In the genomic region with DNA sequence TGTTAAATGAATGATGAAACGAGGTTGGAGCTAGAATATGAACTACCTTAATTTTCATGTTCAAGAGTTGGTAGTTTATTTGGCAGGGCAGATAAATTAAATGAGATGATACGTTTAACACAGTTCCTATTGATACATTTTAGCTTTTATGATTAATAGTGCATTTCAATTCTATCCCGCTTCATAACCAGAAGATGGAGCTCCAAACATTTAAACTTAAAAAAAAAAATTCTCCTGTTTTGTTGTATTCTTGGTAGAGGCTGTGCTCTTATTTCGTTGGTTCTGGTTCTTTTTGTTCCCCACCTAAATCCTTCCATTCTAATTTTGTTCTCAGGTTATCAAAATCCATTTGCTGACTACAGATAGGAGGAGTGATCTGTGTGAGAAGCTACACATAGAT, we compare ENCODE assay signal across 15 cellular contexts.
DNase-seq lines count a peak whose midpoint lies in the region; ATAC-seq and TF ChIP-seq lines count a peak whose summit lies in the region.
"Had no signal": no experiment of that assay in that cellular context is flagged by ENCODE, and none has a peak within 500 bp of the region (broad histone marks: within the 10 kb centered on the region; RNA-seq: fewer than 3 reads in every experiment).

No MANE protein-coding gene starts in this region.

- no peak overlapping the region for H4K8ac ChIP-seq in IMR-90 (ENCODE audit: low read depth in 2 of 2, low read length in 2 of 2)

- H3K56ac ChIP-seq in IMR-90 (ENCODE audit: extremely low read depth, insufficient read depth, low read length) = no peak overlapping the region

- H3K9ac ChIP-seq in IMR-90 (ENCODE audit: low read depth, low read length) = no peak overlapping the region

- TF ChIP-seq EP300 in esophagus muscularis mucosa (IDR thresholded peaks at IDR 0.05) = no peak

- H4K91ac ChIP-seq in IMR-90 (ENCODE audit: insufficient read depth, low read depth, low read length) = no peak overlapping the region

- POLR2A ChIA-PET in IMR-90 (lab: Charles Lee; ENCODE audit: unreplicated experiment) = no interaction called here

- no peak overlapping the region for H3K4ac ChIP-seq in IMR-90 (ENCODE audit: low read depth, low read length)

- intact Hi-C loops in IMR-90 (cut with micrococcal nuclease) (loop anchor here (1.0 kb wide), 1 partner anchor 373 kb away; no protein-coding TSS in a partner anchor), esophagus muscularis mucosa (cut with DNase I) (no loop called here)

- peak; percentile 48 for TF ChIP-seq CTCF in C4-2B (conservative IDR thresholded peaks at IDR 0.05)
- TF ChIP-seq CTCF in IMR-90 (conservative IDR thresholded peaks at IDR 0.05; ENCODE audit: low read depth, low read length) = peak; percentile 39
- TF ChIP-seq CTCF in foreskin keratinocyte (conservative IDR thresholded peaks at IDR 0.05) = peak; percentile 65
- TF ChIP-seq CTCF in esophagus muscularis mucosa (IDR thresholded peaks at IDR 0.05) = no peak

- no peak overlapping the region for H2BK120ac ChIP-seq in IMR-90 (ENCODE audit: low read depth, low read length)

- no peak overlapping the region for H4K5ac ChIP-seq in IMR-90 (ENCODE audit: low read depth, low read length)

- H2BK5ac ChIP-seq in IMR-90 (ENCODE audit: low read depth, low read length, poor library complexity, severe bottlenecking) = no peak overlapping the region

- no CpG with 5 or more reads among the region's 4 CpGs for WGBS in IMR-90 (ENCODE audit: extremely low coverage in 2 of 2, insufficient read length in 1 of 2), 2 experiments
- 65% methylated on average over 4 of the region's 4 CpGs for WGBS in esophagus muscularis mucosa

- no peak overlapping the region for H2BK15ac ChIP-seq in IMR-90 (ENCODE audit: low read depth, low read length)

- CTCF ChIA-PET in IMR-90 (lab: Yijun Ruan, JAX) = interaction anchor here (0.8 kb wide), 1 partner anchor 24 kb away, joined by 3 read pairs; no protein-coding TSS in a partner anchor

- peaks cover 5% of the 10 kb centered on the region for H3K9me3 ChIP-seq in IMR-90 (ENCODE audit: control insufficient read depth, insufficient read depth, low read length)
- H3K9me3 ChIP-seq in esophagus muscularis mucosa = peaks cover 0 to 29% (median 18%) of the 10 kb centered on the region in 4 donors

- no peak overlapping the region for H2AK5ac ChIP-seq in IMR-90 (ENCODE audit: low read depth, low read length)

- no TSS peak for BruUV-seq in IMR-90 (replicated peaks; lab: Mats Ljungman, UMichigan)

- ATAC-seq in IMR-90 (ENCODE audit: low read depth) (no peak), SK-N-SH treated with all-trans-retinoic acid at 6 μM for 48 hours (0 out of 3 replicates have a peak, but pooled peaks have one; percentile 35), foreskin keratinocyte (no peak), HG03342 (IDR thresholded peaks at IDR 0.05; ENCODE audit: unreplicated experiment) (no peak), HG02678 (IDR thresholded peaks at IDR 0.05; ENCODE audit: unreplicated experiment) (no peak)

- H3K18ac ChIP-seq in IMR-90 (ENCODE audit: low read depth, low read length) = no peak overlapping the region

- H2AFZ ChIP-seq in IMR-90 (replicated peaks; ENCODE audit: low read length, poor library complexity) = no peak overlapping the region

- no peaks in the 10 kb centered on the region for H3K79me1 ChIP-seq in IMR-90 (ENCODE audit: low read depth in 1 of 2, low read length in 2 of 2)

- no peaks in the 10 kb centered on the region for H4K20me1 ChIP-seq in IMR-90 (ENCODE audit: insufficient read depth, low read length)

- TF ChIP-seq RAD21 in IMR-90 (IDR thresholded peaks at IDR 0.05; ENCODE audit: low read length) = peak; percentile 47

- dilution Hi-C loops in IMR-90 (cut with HindIII; ENCODE audit: low sequenced_read_pairs, unreplicated experiment) = no loop called here

- in situ Hi-C loops in IMR-90 (cut with MboI; ENCODE audit: low sequenced_read_pairs) = loop anchor here (25.0 kb wide), 1 partner anchor 715 kb away; no protein-coding TSS in a partner anchor

- H3K36me3 ChIP-seq in IMR-90 (ENCODE audit: control insufficient read depth, insufficient read depth, low read length) = no peaks in the 10 kb centered on the region
- H3K36me3 ChIP-seq in esophagus muscularis mucosa = no peaks in the 10 kb centered on the region
- H3K36me3 ChIP-seq: SJCRH30 had no signal

- H3K23ac ChIP-seq in IMR-90 (ENCODE audit: low read depth, low read length) = no peak overlapping the region

- H3K4me3 ChIP-seq in IMR-90 (ENCODE audit: insufficient read depth, low read depth, low read length) = no peak overlapping the region
- H3K4me3 ChIP-seq in esophagus muscularis mucosa = no peak overlapping the region
- H3K4me3 ChIP-seq: SJCRH30, skin epidermis had no signal

- H3K9me1 ChIP-seq in IMR-90 (ENCODE audit: insufficient read depth, low read length) = no peaks in the 10 kb centered on the region

- H2AK9ac ChIP-seq in IMR-90 (replicated peaks; ENCODE audit: low read depth, low read length, poor library complexity) = no peak overlapping the region

- DNase-seq in IMR-90 (no peak), foreskin keratinocyte (no peak), NCI-H1105 (lab: John Stamatoyannopoulos, UW) (no peak), esophagus muscularis mucosa (ENCODE audit: extremely low spot score) (no peak)
- DNase-seq: activated CD4-positive, CD25-positive, alpha-beta regulatory T cell; activated T-cell treated with anti-CD3 and anti-CD28 coated beads for 4 hours; amniotic stem cell; effector memory CD4-positive, alpha-beta T cell; NCI-H524 treated with DMSO at 0.1 percent for 48 hours had no signal

- TF ChIP-seq POLR2A in IMR-90 (IDR thresholded peaks at IDR 0.05; ENCODE audit: low read depth, low read length) (no peak), esophagus muscularis mucosa (IDR thresholded peaks at IDR 0.05; ENCODE audit: low read depth) (no peak)

- H3K27me3 ChIP-seq in IMR-90 (ENCODE audit: control insufficient read depth, insufficient read depth, low read length) = peaks cover 2% of the 10 kb centered on the region; the same call in 1 of the 2 replicates
- no peaks in the 10 kb centered on the region for H3K27me3 ChIP-seq in foreskin keratinocyte
- H3K27me3 ChIP-seq in esophagus muscularis mucosa = no peaks in the 10 kb centered on the region
- H3K27me3 ChIP-seq: SJCRH30 had no signal

- H3K4me2 ChIP-seq in IMR-90 (ENCODE audit: low read depth, low read length) = no peak overlapping the region

- H3K14ac ChIP-seq in IMR-90 (replicated peaks; ENCODE audit: low read depth, low read length) = no peak overlapping the region

- H3K27ac ChIP-seq in C4-2B = no peak overlapping the region
- H3K27ac ChIP-seq in IMR-90 (ENCODE audit: insufficient read depth, low read length) = no peak overlapping the region
- H3K27ac ChIP-seq in foreskin keratinocyte = no peak overlapping the region
- no peak overlapping the region for H3K27ac ChIP-seq in esophagus muscularis mucosa (replicated peaks in 1 of 4)
- H3K27ac ChIP-seq: SJCRH30, skin epidermis had no signal

- no peak overlapping the region for H2BK20ac ChIP-seq in IMR-90 (ENCODE audit: low read depth, low read length)

- H3K4me1 ChIP-seq in IMR-90 (ENCODE audit: control insufficient read depth, insufficient read depth, low read length) = no peaks in the 10 kb centered on the region
- H3K4me1 ChIP-seq in foreskin keratinocyte = no peaks in the 10 kb centered on the region
- no peaks in the 10 kb centered on the region for H3K4me1 ChIP-seq in esophagus muscularis mucosa
- H3K4me1 ChIP-seq: SJCRH30 had no signal

TF ChIP-seq in IMR-90, 13 proteins besides CTCF, POLR2A, EP300 and RAD21:
- TF ChIP-seq SMC3 (IDR thresholded peaks at IDR 0.05; ENCODE audit: low read depth, low read length) (peak; percentile 36), MXI1 (IDR thresholded peaks at IDR 0.05; ENCODE audit: borderline replicate concordance, low read depth, low read length) (no peak)

TF ChIP-seq in SK-N-SH treated with all-trans-retinoic acid at 6 μM for 48 hours, 23 proteins besides CTCF, POLR2A, EP300 and RAD21:
- TF ChIP-seq ARNTL (CRISPR knock-in tag; IDR thresholded peaks at IDR 0.05; ENCODE audit: borderline replicate concordance, low read depth) (no peak), GLIS3 (CRISPR knock-in tag; IDR thresholded peaks at IDR 0.05) (no peak), ZNF70 (CRISPR knock-in tag; IDR thresholded peaks at IDR 0.05) (no peak), ZC3H10 (CRISPR knock-in tag; IDR thresholded peaks at IDR 0.05) (no peak), PPARA (CRISPR knock-in tag; IDR thresholded peaks at IDR 0.05; ENCODE audit: borderline replicate concordance) (no peak), SNAI2 (CRISPR knock-in tag; IDR thresholded peaks at IDR 0.05) (no peak)
- TF ChIP-seq, protein P1, sequence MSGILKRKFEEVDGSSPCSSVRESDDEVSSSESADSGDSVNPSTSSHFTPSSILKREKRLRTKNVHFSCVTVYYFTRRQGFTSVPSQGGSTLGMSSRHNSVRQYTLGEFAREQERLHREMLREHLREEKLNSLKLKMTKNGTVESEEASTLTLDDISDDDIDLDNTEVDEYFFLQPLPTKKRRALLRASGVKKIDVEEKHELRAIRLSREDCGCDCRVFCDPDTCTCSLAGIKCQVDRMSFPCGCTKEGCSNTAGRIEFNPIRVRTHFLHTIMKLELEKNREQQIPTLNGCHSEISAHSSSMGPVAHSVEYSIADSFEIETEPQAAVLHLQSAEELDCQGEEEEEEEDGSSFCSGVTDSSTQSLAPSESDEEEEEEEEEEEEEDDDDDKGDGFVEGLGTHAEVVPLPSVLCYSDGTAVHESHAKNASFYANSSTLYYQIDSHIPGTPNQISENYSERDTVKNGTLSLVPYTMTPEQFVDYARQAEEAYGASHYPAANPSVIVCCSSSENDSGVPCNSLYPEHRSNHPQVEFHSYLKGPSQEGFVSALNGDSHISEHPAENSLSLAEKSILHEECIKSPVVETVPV (CRISPR knock-in tag; IDR thresholded peaks at IDR 0.05) = no peak

Comparison
In these comparisons a context has a peak if more than half of its experiments do, and no peak if none do; other contexts are left out.
1. CTCF ChIP-seq: peak in C4-2B (single experiment), IMR-90 (single experiment) and foreskin keratinocyte (single experiment); none in esophagus muscularis mucosa (0 of 3).